Comparison of ENCODE assay signal across 14 cellular contexts in the genomic region with DNA sequence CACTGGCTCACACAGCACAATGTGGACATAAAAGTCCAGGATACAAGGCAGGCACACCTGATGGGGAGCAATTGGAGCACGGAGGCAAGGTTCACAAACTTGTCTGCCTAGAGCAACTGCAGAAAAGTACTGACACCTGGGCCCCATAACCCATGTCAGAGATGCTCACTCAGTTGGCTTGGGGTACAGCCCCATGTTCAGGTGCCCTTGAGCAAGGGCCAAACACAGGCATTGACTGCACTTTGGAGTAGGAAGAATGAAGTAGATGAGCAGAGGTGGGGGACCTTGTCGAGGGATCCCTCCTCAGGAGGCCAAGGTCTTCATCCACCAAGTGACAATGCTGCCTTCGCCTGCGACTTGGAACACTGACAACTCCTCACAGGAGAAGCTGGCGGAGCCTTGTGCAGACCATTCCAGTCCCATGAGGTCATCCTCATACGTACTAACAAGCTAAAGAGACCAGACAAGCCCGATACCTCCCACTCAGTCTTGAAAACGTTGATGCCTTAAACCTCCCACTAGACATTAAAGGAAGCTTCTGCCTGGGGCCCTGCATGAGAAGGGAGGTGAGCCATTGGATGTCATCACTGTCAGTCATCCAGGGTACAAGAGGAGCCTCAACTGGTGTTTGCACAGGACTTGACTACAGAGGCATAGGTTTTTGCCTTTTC. TPM values are rescaled to one million over a fixed set of nuclear protein-coding genes. Genes with fewer than 3 reads are reported as not detected.
DNase-seq lines count a peak whose midpoint lies in the region; ATAC-seq, FAIRE-seq and TF ChIP-seq lines count a peak whose summit lies in the region.
"Had no signal": no experiment of that assay in that cellular context is flagged by ENCODE, and none has a peak within 500 bp of the region (broad histone marks: within the 10 kb centered on the region; RNA-seq: fewer than 3 reads in every experiment).

No MANE protein-coding gene starts in this region.

- no peaks in the 10 kb centered on the region for H3K4me1 Mint-ChIP-seq in Caco-2 (ENCODE audit: low read depth, unreplicated experiment)

- H3K9me3 Mint-ChIP-seq in Caco-2 (ENCODE audit: unreplicated experiment), result no peaks in the 10 kb centered on the region

- BruUV-seq in Caco-2 (replicated peaks; lab: Mats Ljungman, UMichigan), result no TSS peak

- H3K27ac Mint-ChIP-seq in Caco-2 (ENCODE audit: unreplicated experiment), result no peak overlapping the region

- TF ChIP-seq CTCF in cardiac fibroblast (IDR thresholded peaks at IDR 0.05; ENCODE audit: low read depth, low read length) (no peak), Caco-2 (IDR thresholded peaks at IDR 0.05; ENCODE audit: insufficient read depth in 1 of 2, low read depth in 1 of 2, low read length in 1 of 2, severe bottlenecking in 1 of 2, unreplicated experiment in 1 of 2) (no peak)

- H3K4me2 ChIP-seq in BLaER1, result peak overlapping the region; percentile 73

- H3K36me3 ChIP-seq in BLaER1 (no peaks in the 10 kb centered on the region), Caco-2 (ENCODE audit: control insufficient read depth, insufficient read depth, low read length) (no peaks in the 10 kb centered on the region)
- H3K36me3 ChIP-seq: heart right ventricle had no signal

- H3K9me3 ChIP-seq in BLaER1 (peaks cover 7% of the 10 kb centered on the region; the same call in 1 of the 2 replicates), Caco-2 (0 out of 2 replicates have a peak, but pooled peaks cover 6% of the 10 kb centered on the region)
- H3K9me3 ChIP-seq: mucosa of descending colon had no signal

- POLR2A ChIA-PET in Caco-2 (lab: Charles Lee), result no interaction called here

- ATAC-seq in HG03442 (IDR thresholded peaks at IDR 0.05; ENCODE audit: unreplicated experiment) (no peak), GM21390 (IDR thresholded peaks at IDR 0.05; ENCODE audit: unreplicated experiment) (no peak)
- ATAC-seq: mucosa of descending colon, sciatic nerve had no signal

- H4K20me1 ChIP-seq in BLaER1, result no peaks in the 10 kb centered on the region

- H3K27me3 ChIP-seq in BLaER1, result no peaks in the 10 kb centered on the region
- no peaks in the 10 kb centered on the region for H3K27me3 ChIP-seq in Caco-2 (replicated peaks; ENCODE audit: control insufficient read depth, insufficient read depth, low read length)

- CTCF ChIA-PET in Caco-2 (lab: Charles Lee), result no interaction called here

- H3K4me3 ChIP-seq in BLaER1 (no peak overlapping the region), cardiac fibroblast (replicated peaks in 1 of 2; ENCODE audit: low read depth in 2 of 2, low read length in 2 of 2) (no peak overlapping the region), Caco-2 (ENCODE audit: low read depth, low read length) (no peak overlapping the region)
- H3K4me3 ChIP-seq: heart right ventricle, mucosa of descending colon had no signal

- H3K27ac ChIP-seq in BLaER1, result peak overlapping the region; percentile 4; the same call in 1 of the 2 replicates
- H3K27ac ChIP-seq: heart right ventricle had no signal

- peaks cover 29% of the 10 kb centered on the region for H3K4me1 ChIP-seq in BLaER1
- H3K4me1 ChIP-seq in Caco-2, result no peaks in the 10 kb centered on the region

- intact Hi-C loops in Caco-2 (cut with micrococcal nuclease; ENCODE audit: unreplicated experiment), result no loop called here

- H3K9ac ChIP-seq in BLaER1, result no peak overlapping the region

- no peaks in the 10 kb centered on the region for H3K36me3 Mint-ChIP-seq in Caco-2 (ENCODE audit: insufficient read depth, unreplicated experiment)

- peak; percentile 78 for DNase-seq in HTR-8/SVneo (ENCODE audit: insufficient read length, low spot score)
- DNase-seq in cardiac fibroblast (ENCODE audit: low read depth in 2 of 2), result peak; percentile 45 to 65
- DNase-seq in mesenteric fat pad (ENCODE audit: low spot score), result peak; percentile 41
- no peak for DNase-seq in NCI-H2196 (lab: John Stamatoyannopoulos, UW; ENCODE audit: unreplicated experiment)
- DNase-seq in Caco-2, result no peak
- DNase-seq: activated CD4-positive, alpha-beta T cell treated with anti-CD3 and anti-CD28 coated beads for 1 hour; heart right ventricle; Kasumi-1; NCI-H345 had no signal

- no peak for FAIRE-seq in HTR-8/SVneo (lab: Jason Lieb, UNC)

- peaks cover 16% of the 10 kb centered on the region for H3K27me3 Mint-ChIP-seq in Caco-2 (ENCODE audit: insufficient read depth, unreplicated experiment)

- no peak overlapping the region for H3K4me3 Mint-ChIP-seq in Caco-2 (ENCODE audit: unreplicated experiment)

RNA-seq across cellular contexts. Expression of a gene that starts 42.5 kb away (rescaled TPM):
- 25.5 TPM for total RNA-seq in mesenteric fat pad
- total RNA-seq in Caco-2 (2022), result not detected in 2 replicates

Comparison
In these comparisons a context has a peak if more than half of its experiments do, and no peak if none do; other contexts are left out.
1. DNase-seq: peak in HTR-8/SVneo (single experiment), cardiac fibroblast (2 of 2) and mesenteric fat pad (single experiment); none in NCI-H2196 (single experiment) and Caco-2 (0 of 2).
2. RNA of a gene that starts 42.5 kb away (total RNA-seq): 25.5 TPM in mesenteric fat pad (single experiment); not detected in Caco-2; every median in the first group is over 10 times any median in the second.